In the genomic region with DNA sequence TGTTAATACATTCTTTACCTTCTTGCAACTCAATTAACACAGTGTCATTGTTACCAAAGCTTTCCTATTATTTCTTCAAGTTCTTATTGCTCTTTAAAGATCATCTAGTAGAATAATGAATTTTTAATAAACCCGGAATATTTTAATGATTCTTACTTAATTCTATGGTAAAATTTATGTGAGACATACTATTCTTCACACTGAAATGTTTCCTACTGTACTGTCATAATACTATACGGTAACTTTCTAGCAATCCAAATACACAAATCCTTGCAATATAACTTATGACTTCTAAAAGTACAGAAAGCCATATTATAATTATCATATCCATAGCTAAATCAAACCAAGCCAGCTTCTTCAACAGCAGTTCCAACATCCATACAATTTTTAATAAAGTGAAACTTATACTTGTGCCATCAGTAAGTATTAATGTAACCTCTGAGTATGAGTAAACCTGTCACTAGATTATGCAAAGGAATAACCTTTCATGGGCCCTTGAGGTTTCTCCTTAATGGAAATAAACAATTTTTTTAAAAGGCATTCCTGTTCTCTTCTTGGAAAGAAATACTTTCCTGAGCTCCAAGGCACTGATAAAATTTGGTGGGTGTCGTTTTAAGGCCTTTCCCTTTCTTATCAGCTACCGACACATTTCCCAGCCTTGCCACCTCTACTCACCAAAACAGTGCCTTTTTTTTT, we compare ENCODE assay signal across 1 cellular context.
TF ChIP-seq lines count a peak whose summit lies in the region.

No MANE protein-coding gene starts in this region.

TF ChIP-seq in K562, 482 proteins besides CTCF, POLR2A, EP300 and RAD21 (continued from another document and continues in another):
- TF ChIP-seq, protein P1, sequence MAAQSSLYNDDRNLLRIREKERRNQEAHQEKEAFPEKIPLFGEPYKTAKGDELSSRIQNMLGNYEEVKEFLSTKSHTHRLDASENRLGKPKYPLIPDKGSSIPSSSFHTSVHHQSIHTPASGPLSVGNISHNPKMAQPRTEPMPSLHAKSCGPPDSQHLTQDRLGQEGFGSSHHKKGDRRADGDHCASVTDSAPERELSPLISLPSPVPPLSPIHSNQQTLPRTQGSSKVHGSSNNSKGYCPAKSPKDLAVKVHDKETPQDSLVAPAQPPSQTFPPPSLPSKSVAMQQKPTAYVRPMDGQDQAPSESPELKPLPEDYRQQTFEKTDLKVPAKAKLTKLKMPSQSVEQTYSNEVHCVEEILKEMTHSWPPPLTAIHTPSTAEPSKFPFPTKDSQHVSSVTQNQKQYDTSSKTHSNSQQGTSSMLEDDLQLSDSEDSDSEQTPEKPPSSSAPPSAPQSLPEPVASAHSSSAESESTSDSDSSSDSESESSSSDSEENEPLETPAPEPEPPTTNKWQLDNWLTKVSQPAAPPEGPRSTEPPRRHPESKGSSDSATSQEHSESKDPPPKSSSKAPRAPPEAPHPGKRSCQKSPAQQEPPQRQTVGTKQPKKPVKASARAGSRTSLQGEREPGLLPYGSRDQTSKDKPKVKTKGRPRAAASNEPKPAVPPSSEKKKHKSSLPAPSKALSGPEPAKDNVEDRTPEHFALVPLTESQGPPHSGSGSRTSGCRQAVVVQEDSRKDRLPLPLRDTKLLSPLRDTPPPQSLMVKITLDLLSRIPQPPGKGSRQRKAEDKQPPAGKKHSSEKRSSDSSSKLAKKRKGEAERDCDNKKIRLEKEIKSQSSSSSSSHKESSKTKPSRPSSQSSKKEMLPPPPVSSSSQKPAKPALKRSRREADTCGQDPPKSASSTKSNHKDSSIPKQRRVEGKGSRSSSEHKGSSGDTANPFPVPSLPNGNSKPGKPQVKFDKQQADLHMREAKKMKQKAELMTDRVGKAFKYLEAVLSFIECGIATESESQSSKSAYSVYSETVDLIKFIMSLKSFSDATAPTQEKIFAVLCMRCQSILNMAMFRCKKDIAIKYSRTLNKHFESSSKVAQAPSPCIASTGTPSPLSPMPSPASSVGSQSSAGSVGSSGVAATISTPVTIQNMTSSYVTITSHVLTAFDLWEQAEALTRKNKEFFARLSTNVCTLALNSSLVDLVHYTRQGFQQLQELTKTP (IDR thresholded peaks at IDR 0.05; ENCODE audit: low read depth in 1 of 2, partially characterized antibody in 2 of 2): peak; percentile 66 to 96
- no peak for TF ChIP-seq SNRNP70 (optimal IDR thresholded peaks at IDR 0.05; ENCODE audit: low read depth, low read length)
- TF ChIP-seq HDAC2 (IDR thresholded peaks at IDR 0.05): peak; percentile 90
- TF ChIP-seq SRSF1 (IDR thresholded peaks at IDR 0.05; ENCODE audit: low read depth, low read length): no peak
- TF ChIP-seq HDGF (IDR thresholded peaks at IDR 0.05): no peak
- TF ChIP-seq ZBTB1 (CRISPR knock-in tag; IDR thresholded peaks at IDR 0.05; ENCODE audit: borderline replicate concordance, low read depth): no peak
- no peak for TF ChIP-seq NFXL1 (CRISPR knock-in tag; IDR thresholded peaks at IDR 0.05)
- no peak for TF ChIP-seq MCM3 (IDR thresholded peaks at IDR 0.05)
- TF ChIP-seq, protein P2, sequence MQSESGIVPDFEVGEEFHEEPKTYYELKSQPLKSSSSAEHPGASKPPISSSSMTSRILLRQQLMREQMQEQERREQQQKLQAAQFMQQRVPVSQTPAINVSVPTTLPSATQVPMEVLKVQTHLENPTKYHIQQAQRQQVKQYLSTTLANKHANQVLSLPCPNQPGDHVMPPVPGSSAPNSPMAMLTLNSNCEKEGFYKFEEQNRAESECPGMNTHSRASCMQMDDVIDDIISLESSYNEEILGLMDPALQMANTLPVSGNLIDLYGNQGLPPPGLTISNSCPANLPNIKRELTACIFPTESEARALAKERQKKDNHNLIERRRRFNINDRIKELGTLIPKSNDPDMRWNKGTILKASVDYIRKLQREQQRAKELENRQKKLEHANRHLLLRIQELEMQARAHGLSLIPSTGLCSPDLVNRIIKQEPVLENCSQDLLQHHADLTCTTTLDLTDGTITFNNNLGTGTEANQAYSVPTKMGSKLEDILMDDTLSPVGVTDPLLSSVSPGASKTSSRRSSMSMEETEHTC (IDR thresholded peaks at IDR 0.05): no peak
- no peak for TF ChIP-seq RBM39 (optimal IDR thresholded peaks at IDR 0.05; ENCODE audit: low read depth, low read length)
- no peak for TF ChIP-seq ZNF133 (CRISPR knock-in tag; IDR thresholded peaks at IDR 0.05)
- peak; percentile 55 for TF ChIP-seq SMAD1 (IDR thresholded peaks at IDR 0.05; ENCODE audit: low read depth, low read length, partially characterized antibody)
- TF ChIP-seq, protein P3, sequence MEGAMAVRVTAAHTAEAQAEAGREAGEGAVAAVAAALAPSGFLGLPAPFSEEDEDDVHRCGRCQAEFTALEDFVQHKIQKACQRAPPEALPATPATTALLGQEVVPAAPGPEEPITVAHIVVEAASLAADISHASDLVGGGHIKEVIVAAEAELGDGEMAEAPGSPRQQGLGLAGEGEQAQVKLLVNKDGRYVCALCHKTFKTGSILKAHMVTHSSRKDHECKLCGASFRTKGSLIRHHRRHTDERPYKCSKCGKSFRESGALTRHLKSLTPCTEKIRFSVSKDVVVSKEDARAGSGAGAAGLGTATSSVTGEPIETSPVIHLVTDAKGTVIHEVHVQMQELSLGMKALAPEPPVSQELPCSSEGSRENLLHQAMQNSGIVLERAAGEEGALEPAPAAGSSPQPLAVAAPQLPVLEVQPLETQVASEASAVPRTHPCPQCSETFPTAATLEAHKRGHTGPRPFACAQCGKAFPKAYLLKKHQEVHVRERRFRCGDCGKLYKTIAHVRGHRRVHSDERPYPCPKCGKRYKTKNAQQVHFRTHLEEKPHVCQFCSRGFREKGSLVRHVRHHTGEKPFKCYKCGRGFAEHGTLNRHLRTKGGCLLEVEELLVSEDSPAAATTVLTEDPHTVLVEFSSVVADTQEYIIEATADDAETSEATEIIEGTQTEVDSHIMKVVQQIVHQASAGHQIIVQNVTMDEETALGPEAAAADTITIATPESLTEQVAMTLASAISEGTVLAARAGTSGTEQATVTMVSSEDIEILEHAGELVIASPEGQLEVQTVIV (CRISPR knock-in tag; IDR thresholded peaks at IDR 0.05; ENCODE audit: borderline replicate concordance): no peak
- TF ChIP-seq ZNF12 (CRISPR knock-in tag; IDR thresholded peaks at IDR 0.05): no peak
- TF ChIP-seq HNRNPUL1 (IDR thresholded peaks at IDR 0.05; ENCODE audit: low read length): no peak
- TF ChIP-seq, protein P4, sequence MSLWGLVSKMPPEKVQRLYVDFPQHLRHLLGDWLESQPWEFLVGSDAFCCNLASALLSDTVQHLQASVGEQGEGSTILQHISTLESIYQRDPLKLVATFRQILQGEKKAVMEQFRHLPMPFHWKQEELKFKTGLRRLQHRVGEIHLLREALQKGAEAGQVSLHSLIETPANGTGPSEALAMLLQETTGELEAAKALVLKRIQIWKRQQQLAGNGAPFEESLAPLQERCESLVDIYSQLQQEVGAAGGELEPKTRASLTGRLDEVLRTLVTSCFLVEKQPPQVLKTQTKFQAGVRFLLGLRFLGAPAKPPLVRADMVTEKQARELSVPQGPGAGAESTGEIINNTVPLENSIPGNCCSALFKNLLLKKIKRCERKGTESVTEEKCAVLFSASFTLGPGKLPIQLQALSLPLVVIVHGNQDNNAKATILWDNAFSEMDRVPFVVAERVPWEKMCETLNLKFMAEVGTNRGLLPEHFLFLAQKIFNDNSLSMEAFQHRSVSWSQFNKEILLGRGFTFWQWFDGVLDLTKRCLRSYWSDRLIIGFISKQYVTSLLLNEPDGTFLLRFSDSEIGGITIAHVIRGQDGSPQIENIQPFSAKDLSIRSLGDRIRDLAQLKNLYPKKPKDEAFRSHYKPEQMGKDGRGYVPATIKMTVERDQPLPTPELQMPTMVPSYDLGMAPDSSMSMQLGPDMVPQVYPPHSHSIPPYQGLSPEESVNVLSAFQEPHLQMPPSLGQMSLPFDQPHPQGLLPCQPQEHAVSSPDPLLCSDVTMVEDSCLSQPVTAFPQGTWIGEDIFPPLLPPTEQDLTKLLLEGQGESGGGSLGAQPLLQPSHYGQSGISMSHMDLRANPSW (CRISPR knock-in tag; IDR thresholded peaks at IDR 0.05): no peak
- peak; percentile 85 for TF ChIP-seq MTA1 (IDR thresholded peaks at IDR 0.05; ENCODE audit: borderline replicate concordance)
- TF ChIP-seq MIER1 (IDR thresholded peaks at IDR 0.05; ENCODE audit: low read depth): 0 out of 2 replicates have a peak, but pooled peaks have one; percentile 30
- TF ChIP-seq HDAC6 (IDR thresholded peaks at IDR 0.05; ENCODE audit: low read depth, low read length): no peak
- peak; percentile 79 to 98; a peak in 3 of 4 replicates for TF ChIP-seq TBL1XR1 (IDR thresholded peaks at IDR 0.05; ENCODE audit: low read length in 2 of 2)
- TF ChIP-seq, protein P5, sequence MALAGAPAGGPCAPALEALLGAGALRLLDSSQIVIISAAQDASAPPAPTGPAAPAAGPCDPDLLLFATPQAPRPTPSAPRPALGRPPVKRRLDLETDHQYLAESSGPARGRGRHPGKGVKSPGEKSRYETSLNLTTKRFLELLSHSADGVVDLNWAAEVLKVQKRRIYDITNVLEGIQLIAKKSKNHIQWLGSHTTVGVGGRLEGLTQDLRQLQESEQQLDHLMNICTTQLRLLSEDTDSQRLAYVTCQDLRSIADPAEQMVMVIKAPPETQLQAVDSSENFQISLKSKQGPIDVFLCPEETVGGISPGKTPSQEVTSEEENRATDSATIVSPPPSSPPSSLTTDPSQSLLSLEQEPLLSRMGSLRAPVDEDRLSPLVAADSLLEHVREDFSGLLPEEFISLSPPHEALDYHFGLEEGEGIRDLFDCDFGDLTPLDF (CRISPR knock-in tag; IDR thresholded peaks at IDR 0.05): no peak
- peak; percentile 100 for TF ChIP-seq SMARCA4 (IDR thresholded peaks at IDR 0.05)
- TF ChIP-seq ZFX (CRISPR knock-in tag; IDR thresholded peaks at IDR 0.05): no peak
- TF ChIP-seq EWSR1 (IDR thresholded peaks at IDR 0.05; ENCODE audit: borderline replicate concordance, low read depth, partially characterized antibody): no peak
- 0 out of 2 replicates have a peak, but pooled peaks have one; percentile 30 for TF ChIP-seq ILF3 (IDR thresholded peaks at IDR 0.05; ENCODE audit: borderline replicate concordance)
- TF ChIP-seq MEF2A (IDR thresholded peaks at IDR 0.05; ENCODE audit: control insufficient read depth, low read depth, low read length): peak; percentile 62
- TF ChIP-seq BACH1 (tag; IDR thresholded peaks at IDR 0.05): no peak
- TF ChIP-seq NR2C2 (CRISPR knock-in tag; IDR thresholded peaks at IDR 0.05): no peak
- TF ChIP-seq NR2C2 (tag; IDR thresholded peaks at IDR 0.05): no peak
- TF ChIP-seq, protein P6, sequence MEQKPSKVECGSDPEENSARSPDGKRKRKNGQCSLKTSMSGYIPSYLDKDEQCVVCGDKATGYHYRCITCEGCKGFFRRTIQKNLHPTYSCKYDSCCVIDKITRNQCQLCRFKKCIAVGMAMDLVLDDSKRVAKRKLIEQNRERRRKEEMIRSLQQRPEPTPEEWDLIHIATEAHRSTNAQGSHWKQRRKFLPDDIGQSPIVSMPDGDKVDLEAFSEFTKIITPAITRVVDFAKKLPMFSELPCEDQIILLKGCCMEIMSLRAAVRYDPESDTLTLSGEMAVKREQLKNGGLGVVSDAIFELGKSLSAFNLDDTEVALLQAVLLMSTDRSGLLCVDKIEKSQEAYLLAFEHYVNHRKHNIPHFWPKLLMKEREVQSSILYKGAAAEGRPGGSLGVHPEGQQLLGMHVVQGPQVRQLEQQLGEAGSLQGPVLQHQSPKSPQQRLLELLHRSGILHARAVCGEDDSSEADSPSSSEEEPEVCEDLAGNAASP (IDR thresholded peaks at IDR 0.05): no peak
- TF ChIP-seq ZNF695 (CRISPR knock-in tag; IDR thresholded peaks at IDR 0.05): no peak
- TF ChIP-seq JUND (IDR thresholded peaks at IDR 0.05; ENCODE audit: borderline replicate concordance, low read depth, low read length): peak; percentile 85
- peak; percentile 83; the same call in 1 of the 3 replicates for TF ChIP-seq JUND (tag; IDR thresholded peaks at IDR 0.05; ENCODE audit: borderline replicate concordance, low read depth, low read length)
- TF ChIP-seq ARID2 (IDR thresholded peaks at IDR 0.05): no peak
- TF ChIP-seq ELF4 (CRISPR knock-in tag; IDR thresholded peaks at IDR 0.05): no peak
- TF ChIP-seq HDAC8 (tag; IDR thresholded peaks at IDR 0.05): no peak
- TF ChIP-seq PHF21A (IDR thresholded peaks at IDR 0.05; ENCODE audit: borderline replicate concordance, low read depth): no peak
- TF ChIP-seq ZNF212 (CRISPR knock-in tag; IDR thresholded peaks at IDR 0.05): no peak
- TF ChIP-seq, protein P7, sequence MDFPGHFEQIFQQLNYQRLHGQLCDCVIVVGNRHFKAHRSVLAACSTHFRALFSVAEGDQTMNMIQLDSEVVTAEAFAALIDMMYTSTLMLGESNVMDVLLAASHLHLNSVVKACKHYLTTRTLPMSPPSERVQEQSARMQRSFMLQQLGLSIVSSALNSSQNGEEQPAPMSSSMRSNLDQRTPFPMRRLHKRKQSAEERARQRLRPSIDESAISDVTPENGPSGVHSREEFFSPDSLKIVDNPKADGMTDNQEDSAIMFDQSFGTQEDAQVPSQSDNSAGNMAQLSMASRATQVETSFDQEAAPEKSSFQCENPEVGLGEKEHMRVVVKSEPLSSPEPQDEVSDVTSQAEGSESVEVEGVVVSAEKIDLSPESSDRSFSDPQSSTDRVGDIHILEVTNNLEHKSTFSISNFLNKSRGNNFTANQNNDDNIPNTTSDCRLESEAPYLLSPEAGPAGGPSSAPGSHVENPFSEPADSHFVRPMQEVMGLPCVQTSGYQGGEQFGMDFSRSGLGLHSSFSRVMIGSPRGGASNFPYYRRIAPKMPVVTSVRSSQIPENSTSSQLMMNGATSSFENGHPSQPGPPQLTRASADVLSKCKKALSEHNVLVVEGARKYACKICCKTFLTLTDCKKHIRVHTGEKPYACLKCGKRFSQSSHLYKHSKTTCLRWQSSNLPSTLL (IDR thresholded peaks at IDR 0.05): no peak
- TF ChIP-seq FUS (optimal IDR thresholded peaks at IDR 0.05; ENCODE audit: low read depth, low read length): no peak
- no peak for TF ChIP-seq ZNF143 (CRISPR knock-in tag; IDR thresholded peaks at IDR 0.05)
- TF ChIP-seq, protein P8, sequence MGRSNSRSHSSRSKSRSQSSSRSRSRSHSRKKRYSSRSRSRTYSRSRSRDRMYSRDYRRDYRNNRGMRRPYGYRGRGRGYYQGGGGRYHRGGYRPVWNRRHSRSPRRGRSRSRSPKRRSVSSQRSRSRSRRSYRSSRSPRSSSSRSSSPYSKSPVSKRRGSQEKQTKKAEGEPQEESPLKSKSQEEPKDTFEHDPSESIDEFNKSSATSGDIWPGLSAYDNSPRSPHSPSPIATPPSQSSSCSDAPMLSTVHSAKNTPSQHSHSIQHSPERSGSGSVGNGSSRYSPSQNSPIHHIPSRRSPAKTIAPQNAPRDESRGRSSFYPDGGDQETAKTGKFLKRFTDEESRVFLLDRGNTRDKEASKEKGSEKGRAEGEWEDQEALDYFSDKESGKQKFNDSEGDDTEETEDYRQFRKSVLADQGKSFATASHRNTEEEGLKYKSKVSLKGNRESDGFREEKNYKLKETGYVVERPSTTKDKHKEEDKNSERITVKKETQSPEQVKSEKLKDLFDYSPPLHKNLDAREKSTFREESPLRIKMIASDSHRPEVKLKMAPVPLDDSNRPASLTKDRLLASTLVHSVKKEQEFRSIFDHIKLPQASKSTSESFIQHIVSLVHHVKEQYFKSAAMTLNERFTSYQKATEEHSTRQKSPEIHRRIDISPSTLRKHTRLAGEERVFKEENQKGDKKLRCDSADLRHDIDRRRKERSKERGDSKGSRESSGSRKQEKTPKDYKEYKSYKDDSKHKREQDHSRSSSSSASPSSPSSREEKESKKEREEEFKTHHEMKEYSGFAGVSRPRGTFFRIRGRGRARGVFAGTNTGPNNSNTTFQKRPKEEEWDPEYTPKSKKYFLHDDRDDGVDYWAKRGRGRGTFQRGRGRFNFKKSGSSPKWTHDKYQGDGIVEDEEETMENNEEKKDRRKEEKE (IDR thresholded peaks at IDR 0.05; ENCODE audit: borderline replicate concordance in 1 of 2, control insufficient read depth in 1 of 2, low read depth in 2 of 2, low read length in 1 of 2): no peak
- TF ChIP-seq CBFA2T2 (conservative IDR thresholded peaks at IDR 0.05): peak; percentile 93
- no peak for TF ChIP-seq CHD2 (IDR thresholded peaks at IDR 0.05; ENCODE audit: low read depth, low read length)
- no peak for TF ChIP-seq HNRNPK (IDR thresholded peaks at IDR 0.05; ENCODE audit: low read depth, low read length, poor library complexity, severe bottlenecking)
- no peak for TF ChIP-seq RBM22 (IDR thresholded peaks at IDR 0.05; ENCODE audit: low read depth, low read length, poor library complexity, severe bottlenecking)
